Comparison of ENCODE assay signal across 8 cellular contexts in genomic region chr17:75785770-75786538, GRCh38. TPM values are rescaled to one million over a fixed set of nuclear protein-coding genes. Genes with fewer than 3 reads are reported as not detected.
DNase-seq lines count a peak whose midpoint lies in the region; ATAC-seq and TF ChIP-seq lines count a peak whose summit lies in the region.

No MANE protein-coding gene starts in this region.

- no peaks in the 10 kb centered on the region for H3K27me3 Mint-ChIP-seq in activated naive CD4-positive, alpha-beta T cell treated with anti-CD3 and anti-CD28 coated beads, Interleukin-2, amount 50 U/mL, for 24 hours

- peaks cover 43% of the 10 kb centered on the region for H3K4me1 Mint-ChIP-seq in activated naive CD4-positive, alpha-beta T cell treated with anti-CD3 and anti-CD28 coated beads, Interleukin-2, amount 50 U/mL, for 24 hours

- peaks cover 9% of the 10 kb centered on the region for H3K4me1 ChIP-seq in BE2C
- H3K4me1 ChIP-seq in HUES64 (ENCODE audit: insufficient read depth, low read length), result peaks cover 23% of the 10 kb centered on the region
- H3K4me1 ChIP-seq in iPS-20b (ENCODE audit: insufficient read depth, low read length), result peaks cover 19% of the 10 kb centered on the region
- H3K4me1 ChIP-seq in stomach, result peaks cover 37 to 81% (median 65%) of the 10 kb centered on the region in 4 donors

- no peak for TF ChIP-seq POLR2A in stomach (IDR thresholded peaks at IDR 0.05)

- no peaks in the 10 kb centered on the region for H3K9me3 Mint-ChIP-seq in activated naive CD4-positive, alpha-beta T cell treated with anti-CD3 and anti-CD28 coated beads, Interleukin-2, amount 50 U/mL, for 24 hours

- H3K27me3 ChIP-seq in BE2C (no peaks in the 10 kb centered on the region), HUES64 (ENCODE audit: insufficient read depth, low read length) (no peaks in the 10 kb centered on the region), iPS-20b (ENCODE audit: insufficient read depth, low read length) (no peaks in the 10 kb centered on the region), stomach (no peaks in the 10 kb centered on the region)

- H3K36me3 Mint-ChIP-seq in activated naive CD4-positive, alpha-beta T cell treated with anti-CD3 and anti-CD28 coated beads, Interleukin-2, amount 50 U/mL, for 24 hours, result peaks cover 4% of the 10 kb centered on the region

- ATAC-seq in HG02840 (IDR thresholded peaks at IDR 0.05; ENCODE audit: low FRiP score, unreplicated experiment), result no peak

- H3K36me3 ChIP-seq in BE2C (peaks cover 17% of the 10 kb centered on the region), HUES64 (ENCODE audit: insufficient read depth, low read length) (peaks cover 1% of the 10 kb centered on the region; the same call in 1 of the 2 replicates), iPS-20b (ENCODE audit: insufficient read depth, low read depth, low read length) (no peaks in the 10 kb centered on the region), stomach (no peaks in the 10 kb centered on the region)

- WGBS in HUES64, result 69% methylated on average over 8 of the region's 8 CpGs
- WGBS in stomach, 5 donors, result 39 to 47% (median 41%) methylated on average over 8 of the region's 8 CpGs

- peak overlapping the region; percentile 76 for H3K4me3 Mint-ChIP-seq in activated naive CD4-positive, alpha-beta T cell treated with anti-CD3 and anti-CD28 coated beads, Interleukin-2, amount 50 U/mL, for 24 hours

- peak overlapping the region; percentile 98 for H3K9ac ChIP-seq in HUES64 (ENCODE audit: low read depth, low read length)
- H3K9ac ChIP-seq in iPS-20b (ENCODE audit: low read depth, low read length), result peak overlapping the region; percentile 100

- H3K9me3 ChIP-seq in BE2C (no peaks in the 10 kb centered on the region), HUES64 (ENCODE audit: insufficient read depth, low read depth, low read length) (no peaks in the 10 kb centered on the region), iPS-20b (ENCODE audit: insufficient read depth, low read depth, low read length) (no peaks in the 10 kb centered on the region), stomach (no peaks in the 10 kb centered on the region)

- no peak for TF ChIP-seq EP300 in stomach (IDR thresholded peaks at IDR 0.05)

- H3K4me3 ChIP-seq in BE2C (ENCODE audit: low read depth, low read length) (peak overlapping the region; percentile 79), HUES64 (ENCODE audit: low read length) (peak overlapping the region; percentile 72), iPS-20b (ENCODE audit: low read length) (peak overlapping the region; percentile 99), stomach (peak overlapping the region; percentile 40 to 74 (median 64))

- no peak for TF ChIP-seq CTCF in BE2C (IDR thresholded peaks at IDR 0.05; ENCODE audit: low read depth, low read length)
- TF ChIP-seq CTCF in stomach (IDR thresholded peaks at IDR 0.05), result no peak

- DNase-seq in BE2C, result no peak
- no peak for DNase-seq in stomach
- DNase-seq in COLO829 (ENCODE audit: low spot score), result no peak
- DNase-seq in SHP77 (lab: John Stamatoyannopoulos, UW), result no peak

- peak overlapping the region; percentile 94 for H3K27ac Mint-ChIP-seq in activated naive CD4-positive, alpha-beta T cell treated with anti-CD3 and anti-CD28 coated beads, Interleukin-2, amount 50 U/mL, for 24 hours

- intact Hi-C loops in stomach (cut with DNase I; ENCODE audit: low total_unique reads), result no loop called here

- peak overlapping the region; percentile 98 for H3K27ac ChIP-seq in HUES64 (ENCODE audit: low read depth, low read length)
- H3K27ac ChIP-seq in iPS-20b (ENCODE audit: low read length), result peak overlapping the region; percentile 96
- peak overlapping the region; percentile 97 to 100 (median 99) for H3K27ac ChIP-seq in stomach

RNA-seq across cellular contexts. Expression of gene UNK, which starts 1.3 kb away (rescaled TPM):
- polyA plus RNA-seq in BE2C (2012; ENCODE audit: insufficient read depth, insufficient read length, low read depth), result 27.3 TPM
- polyA plus RNA-seq in HUES64 (2013, experiment 1 of 2), result 28.9 TPM
- 35.5 TPM for polyA plus RNA-seq in HUES64 (2013, experiment 2 of 2)
- total RNA-seq in stomach, result 100 to 1,000 TPM in 1 of 5 donors, 10 to 100 TPM in 3, 1 to 10 TPM in 1; 3.5 to 102 (median 33.0) TPM
- 10 to 100 TPM; 13.5 to 17.3 (median 15.1) TPM for polyA plus RNA-seq in stomach

RNA-seq across cellular contexts. Expression of gene GALK1, which starts 21.0 kb away (rescaled TPM):
- polyA plus RNA-seq in BE2C (2012; ENCODE audit: insufficient read depth, insufficient read length, low read depth), result 20.7 TPM
- 13.6 TPM for polyA plus RNA-seq in HUES64 (2013, experiment 1 of 2)
- 19.8 TPM for polyA plus RNA-seq in HUES64 (2013, experiment 2 of 2)
- 10 to 100 TPM in 4 of 5 donors, 1 to 10 TPM in 1; 7.6 to 57.1 (median 27.5) TPM for total RNA-seq in stomach
- polyA plus RNA-seq in stomach, result 10 to 100 TPM; 32.7 to 41.0 (median 40.6) TPM

RNA-seq across cellular contexts. Expression of gene UNC13D, which starts 58.2 kb away (rescaled TPM):
- polyA plus RNA-seq in BE2C (2012; ENCODE audit: insufficient read depth, insufficient read length, low read depth), result 23.0 TPM
- 3.7 TPM for polyA plus RNA-seq in HUES64 (2013, experiment 1 of 2)
- 4.8 TPM for polyA plus RNA-seq in HUES64 (2013, experiment 2 of 2)
- 10 to 100 TPM in 4 of 5 donors, 1 to 10 TPM in 1; 9.0 to 45.5 (median 25.5) TPM for total RNA-seq in stomach
- polyA plus RNA-seq in stomach, result 10 to 100 TPM in 2 of 3 donors, 1 to 10 TPM in 1; 6.4 to 18.5 (median 17.9) TPM
